In genomic region chr5:159987031-159987674, GRCh38 we compare ENCODE assay signal across 8 cellular contexts. TPM values are rescaled to one million over a fixed set of nuclear protein-coding genes. Genes with fewer than 3 reads are reported as not detected.
DNase-seq lines count a peak whose midpoint lies in the region; ATAC-seq and TF ChIP-seq lines count a peak whose summit lies in the region.

No MANE protein-coding gene starts in this region.

- no peak overlapping the region for H4K5ac ChIP-seq in mesendoderm (ENCODE audit: low read length)

- no peaks in the 10 kb centered on the region for H3K79me1 ChIP-seq in mesendoderm (ENCODE audit: low read length)

- peaks cover 5% of the 10 kb centered on the region for H3K27me3 ChIP-seq in mesendoderm (ENCODE audit: insufficient read depth, low read length, poor library complexity)

- peak; percentile 95 for TF ChIP-seq CTCF in C4-2B (conservative IDR thresholded peaks at IDR 0.05)

- H3K36me3 Mint-ChIP-seq in effector memory CD8-positive, alpha-beta T cell (ENCODE audit: insufficient read depth), result no peaks in the 10 kb centered on the region

- ATAC-seq in GM19452 (IDR thresholded peaks at IDR 0.05; ENCODE audit: unreplicated experiment), result peak; percentile 95
- peak; percentile 80 for ATAC-seq in HG03565 (IDR thresholded peaks at IDR 0.05; ENCODE audit: unreplicated experiment)
- ATAC-seq in effector memory CD8-positive, alpha-beta T cell (replicated peaks), result peak; percentile 93

- no peaks in the 10 kb centered on the region for H3K4me1 ChIP-seq in mesendoderm (ENCODE audit: control insufficient read depth, low read depth, low read length)

- H2BK15ac ChIP-seq in mesendoderm (replicated peaks; ENCODE audit: low read depth), result no peak overlapping the region

- H3K27me3 Mint-ChIP-seq in effector memory CD8-positive, alpha-beta T cell, result peaks cover 41 to 92% of the 10 kb centered on the region in 2 donors

- no peak overlapping the region for H3K18ac ChIP-seq in mesendoderm (ENCODE audit: low read length)

- no peak overlapping the region for H2BK120ac ChIP-seq in mesendoderm (ENCODE audit: low read depth, low read length)

- H3K23ac ChIP-seq in mesendoderm (ENCODE audit: low read length), result no peak overlapping the region

- no peak overlapping the region for H3K4ac ChIP-seq in mesendoderm (ENCODE audit: low read depth, low read length)

- no peaks in the 10 kb centered on the region for H3K36me3 ChIP-seq in mesendoderm (ENCODE audit: control insufficient read depth, insufficient read depth, low read length)

- H3K9me3 Mint-ChIP-seq in effector memory CD8-positive, alpha-beta T cell, result no peaks in the 10 kb centered on the region

- H3K9ac ChIP-seq in mesendoderm (ENCODE audit: low read length), result no peak overlapping the region

- H3K56ac ChIP-seq in mesendoderm (ENCODE audit: low read length), result no peak overlapping the region

- DNase-seq in NCI-H82 treated with DMSO at 0.1 percent for 48 hours (lab: John Stamatoyannopoulos, UW; ENCODE audit: unreplicated experiment) (peak; percentile 20), mesendoderm (peak; percentile 82)
- DNase-seq in activated CD8-positive, alpha-beta memory T cell treated with anti-CD3 and anti-CD28 coated beads for 24 hours, result peak; percentile 87
- DNase-seq in effector memory CD8-positive, alpha-beta T cell, result peak; percentile 58 to 62 (median 60)
- DNase-seq in stimulated activated CD8-positive, alpha-beta memory T cell treated with anti-CD3 and anti-CD28 coated beads, Interleukin-12 subunit alpha, Interleukin-12 subunit beta, amount 100 ng/mL, for 4 hours (ENCODE audit: low read depth), result peak; percentile 52

- H2BK5ac ChIP-seq in mesendoderm (ENCODE audit: low read length), result no peak overlapping the region

- H3K27ac Mint-ChIP-seq in effector memory CD8-positive, alpha-beta T cell, result no peak overlapping the region

- WGBS in mesendoderm (ENCODE audit: extremely low coverage, insufficient coverage, low lambda C conversion rate), result no CpG with 5 or more reads among the region's 50 CpGs

- no peak overlapping the region for H4K8ac ChIP-seq in mesendoderm (ENCODE audit: low read depth, low read length)

- H2AK5ac ChIP-seq in mesendoderm (ENCODE audit: low read length), result no peak overlapping the region

- H3K4me3 Mint-ChIP-seq in effector memory CD8-positive, alpha-beta T cell, result peak overlapping the region; percentile 61 to 66

- H3K27ac ChIP-seq in C4-2B, result no peak overlapping the region
- H3K27ac ChIP-seq in mesendoderm (ENCODE audit: low read depth, low read length), result no peak overlapping the region

- H3K4me2 ChIP-seq in mesendoderm (ENCODE audit: low read length), result peak overlapping the region; percentile 40

- H3K4me1 Mint-ChIP-seq in effector memory CD8-positive, alpha-beta T cell (ENCODE audit: low read depth in 2 of 2), result no peaks in the 10 kb centered on the region

- H3K4me3 ChIP-seq in mesendoderm (ENCODE audit: low read length), result no peak overlapping the region

- H3K79me2 ChIP-seq in mesendoderm (ENCODE audit: control insufficient read depth, insufficient read depth, low read length), result no peaks in the 10 kb centered on the region

RNA-seq across cellular contexts. Expression of gene TTC1, which starts 21.8 kb away (rescaled TPM):
- 96.8 TPM for polyA plus RNA-seq in mesendoderm (2013, experiment 1 of 2)
- 98.8 TPM for polyA plus RNA-seq in mesendoderm (2013, experiment 2 of 2)

Comparison
In these comparisons a context has a peak if more than half of its experiments do, and no peak if none do; other contexts are left out.
1. DNase-seq: peak in every context shown above with its lines; median percentile 87 in activated CD8-positive, alpha-beta memory T cell treated with anti-CD3 and anti-CD28 coated beads for 24 hours; 82 in mesendoderm; 60 in effector memory CD8-positive, alpha-beta T cell; 52 in stimulated activated CD8-positive, alpha-beta memory T cell treated with anti-CD3 and anti-CD28 coated beads, Interleukin-12 subunit alpha, Interleukin-12 subunit beta, amount 100 ng/mL, for 4 hours; 20 in NCI-H82 treated with DMSO at 0.1 percent for 48 hours.